ENCODE assay signal across 17 cellular contexts in genomic region chr15:78360426-78360825, GRCh38. TPM values are rescaled to one million over a fixed set of nuclear protein-coding genes. Genes with fewer than 3 reads are reported as not detected.
A peak's percentile ranks its signal among the peaks of the same experiment; 100 is the strongest.
DNase-seq lines count a peak whose midpoint lies in the region; ATAC-seq and TF ChIP-seq lines count a peak whose summit lies in the region.
"Had no signal": no experiment of that assay in that cellular context is flagged by ENCODE, and none has a peak within 500 bp of the region (broad histone marks: within the 10 kb centered on the region; RNA-seq: fewer than 3 reads in every experiment).

No MANE protein-coding gene starts in this region.

- no peaks in the 10 kb centered on the region for H3K36me3 Mint-ChIP-seq in naive thymus-derived CD4-positive, alpha-beta T cell
- H3K36me3 Mint-ChIP-seq in MCF 10A (ENCODE audit: insufficient read depth, unreplicated experiment) = no peaks in the 10 kb centered on the region
- H3K36me3 Mint-ChIP-seq: naive thymus-derived CD8-positive, alpha-beta T cell had no signal

- H3K4me3 ChIP-seq in fibroblast of mammary gland (ENCODE audit: control insufficient read depth, low read depth, low read length) = no peak overlapping the region
- H3K4me3 ChIP-seq in naive thymus-derived CD4-positive, alpha-beta T cell (ENCODE audit: low read length) = no peak overlapping the region
- H3K4me3 ChIP-seq: ascending aorta, upper lobe of right lung had no signal

- no peak overlapping the region for H3K4me3 Mint-ChIP-seq in naive thymus-derived CD4-positive, alpha-beta T cell
- H3K4me3 Mint-ChIP-seq in MCF 10A (ENCODE audit: unreplicated experiment) = no peak overlapping the region
- H3K4me3 Mint-ChIP-seq: activated CD4-positive, alpha-beta memory T cell treated with anti-CD3 and anti-CD28 coated beads, Interleukin-2, amount 10 ng/mL, durations not matched to agents 7 days and 5 days; activated T-helper 1 cell treated with anti-CD3 and anti-CD28 coated beads, Interleukin-12 subunit alpha, Interleukin-12 subunit beta, Interleukin-2, Interleukin-4 antibody, amounts not matched to agents 30 ng/mL and 10 ng/mL and 1 ng/mL, durations not matched to agents 14 hours and 24 hours and 36 hours; naive thymus-derived CD8-positive, alpha-beta T cell had no signal

- H3K27me3 ChIP-seq in naive thymus-derived CD4-positive, alpha-beta T cell (ENCODE audit: control insufficient read depth in 2 of 2, insufficient read depth in 2 of 2, low read length in 2 of 2) = no peaks in the 10 kb centered on the region
- H3K27me3 ChIP-seq: ascending aorta had no signal

- BruUV-seq in MCF 10A (replicated peaks; lab: Mats Ljungman, UMichigan) = no TSS peak

- no peaks in the 10 kb centered on the region for H3K36me3 ChIP-seq in naive thymus-derived CD4-positive, alpha-beta T cell (ENCODE audit: control insufficient read depth in 2 of 3, insufficient read depth in 3 of 3, low read length in 3 of 3)
- H3K36me3 ChIP-seq: ascending aorta, upper lobe of right lung had no signal

- no peak for TF ChIP-seq CTCF in fibroblast of mammary gland (conservative IDR thresholded peaks at IDR 0.05; ENCODE audit: control insufficient read depth, insufficient read depth, low read depth, low read length)
- no peak for TF ChIP-seq CTCF in MCF 10A (IDR thresholded peaks at IDR 0.05; ENCODE audit: unreplicated experiment)

- ATAC-seq in naive thymus-derived CD4-positive, alpha-beta T cell = no peak
- no peak for ATAC-seq in GM19463 (IDR thresholded peaks at IDR 0.05; ENCODE audit: unreplicated experiment)
- ATAC-seq: naive thymus-derived CD8-positive, alpha-beta T cell had no signal

- no peaks in the 10 kb centered on the region for H3K9me3 Mint-ChIP-seq in naive thymus-derived CD4-positive, alpha-beta T cell
- H3K9me3 Mint-ChIP-seq in MCF 10A (ENCODE audit: unreplicated experiment) = no peaks in the 10 kb centered on the region
- H3K9me3 Mint-ChIP-seq: activated CD4-positive, alpha-beta memory T cell treated with anti-CD3 and anti-CD28 coated beads, Interleukin-2, amount 10 ng/mL, durations not matched to agents 7 days and 5 days; activated T-helper 1 cell treated with anti-CD3 and anti-CD28 coated beads, Interleukin-12 subunit alpha, Interleukin-12 subunit beta, Interleukin-2, Interleukin-4 antibody, amounts not matched to agents 30 ng/mL and 10 ng/mL and 1 ng/mL, durations not matched to agents 14 hours and 24 hours and 36 hours; naive thymus-derived CD8-positive, alpha-beta T cell had no signal

- no peaks in the 10 kb centered on the region for H3K4me1 ChIP-seq in naive thymus-derived CD4-positive, alpha-beta T cell (ENCODE audit: control insufficient read depth in 2 of 2, insufficient read depth in 2 of 2, low read length in 2 of 2)
- H3K4me1 ChIP-seq: ascending aorta, upper lobe of right lung had no signal

- POLR2A ChIA-PET in naive thymus-derived CD4-positive, alpha-beta T cell (lab: Charles Lee) = no interaction called here
- POLR2A ChIA-PET in MCF 10A (lab: Yijun Ruan, JAX) = no interaction called here

- H3K4me1 Mint-ChIP-seq in naive thymus-derived CD4-positive, alpha-beta T cell = no peaks in the 10 kb centered on the region
- no peaks in the 10 kb centered on the region for H3K4me1 Mint-ChIP-seq in MCF 10A (ENCODE audit: insufficient read depth, unreplicated experiment)
- H3K4me1 Mint-ChIP-seq: activated CD4-positive, alpha-beta memory T cell treated with anti-CD3 and anti-CD28 coated beads, Interleukin-2, amount 10 ng/mL, durations not matched to agents 7 days and 5 days; naive thymus-derived CD8-positive, alpha-beta T cell had no signal

- no peak overlapping the region for H3K27ac ChIP-seq in naive thymus-derived CD4-positive, alpha-beta T cell (ENCODE audit: low read depth, low read length)
- H3K27ac ChIP-seq: ascending aorta, upper lobe of right lung had no signal

- H3K27me3 Mint-ChIP-seq in naive thymus-derived CD4-positive, alpha-beta T cell = peaks cover 0 to 25% (median 4%) of the 10 kb centered on the region in 5 donors
- no peaks in the 10 kb centered on the region for H3K27me3 Mint-ChIP-seq in MCF 10A (ENCODE audit: insufficient read depth, unreplicated experiment)

- peak; percentile 3 for DNase-seq in GM04503 (ENCODE audit: low read depth)
- peak; percentile 90 for DNase-seq in NCI-H2171 (lab: John Stamatoyannopoulos, UW)
- peak; percentile 3 for DNase-seq in fibroblast of mammary gland (ENCODE audit: low read depth)
- DNase-seq in myocyte (ENCODE audit: low read depth) = peak; percentile 9
- DNase-seq in naive thymus-derived CD4-positive, alpha-beta T cell = no peak
- DNase-seq in MCF 10A (ENCODE audit: unreplicated experiment) = no peak
- DNase-seq in NCI-H1105 (lab: John Stamatoyannopoulos, UW) = no peak
- DNase-seq: activated CD4-positive, alpha-beta memory T cell treated with anti-CD3 and anti-CD28 coated beads, Interleukin-2, amount 10 ng/mL, durations not matched to agents 7 days and 5 days; DND-41; naive thymus-derived CD8-positive, alpha-beta T cell; retina; stimulated activated CD4-positive, alpha-beta T cell treated with anti-CD3 and anti-CD28 coated beads, Interleukin-2, amount 100 ng/mL, for 48 hours; upper lobe of right lung had no signal

- H3K27ac Mint-ChIP-seq in naive thymus-derived CD4-positive, alpha-beta T cell = no peak overlapping the region
- H3K27ac Mint-ChIP-seq in MCF 10A (ENCODE audit: low read depth, unreplicated experiment) = no peak overlapping the region
- H3K27ac Mint-ChIP-seq: activated CD4-positive, alpha-beta memory T cell treated with anti-CD3 and anti-CD28 coated beads, Interleukin-2, amount 10 ng/mL, durations not matched to agents 7 days and 5 days; activated T-helper 1 cell treated with anti-CD3 and anti-CD28 coated beads, Interleukin-12 subunit alpha, Interleukin-12 subunit beta, Interleukin-2, Interleukin-4 antibody, amounts not matched to agents 30 ng/mL and 10 ng/mL and 1 ng/mL, durations not matched to agents 14 hours and 24 hours and 36 hours; naive thymus-derived CD8-positive, alpha-beta T cell had no signal

- CTCF ChIA-PET in naive thymus-derived CD4-positive, alpha-beta T cell (lab: Charles Lee) = interaction anchor here (1.0 kb wide), 1 partner anchor 79 kb away, joined by 3 read pairs; no protein-coding TSS in a partner anchor
- CTCF ChIA-PET in MCF 10A (lab: Yijun Ruan, JAX) = interaction anchor here (0.8 kb wide), 1 partner anchor 55 kb away, joined by 4 read pairs; no protein-coding TSS in a partner anchor

- intact Hi-C loops in naive thymus-derived CD4-positive, alpha-beta T cell (cut with micrococcal nuclease) = no loop called here
- intact Hi-C loops in MCF 10A (cut with micrococcal nuclease) = no loop called here

- H3K9me3 ChIP-seq in naive thymus-derived CD4-positive, alpha-beta T cell (ENCODE audit: control insufficient read depth in 2 of 3, low read length in 3 of 3) = no peaks in the 10 kb centered on the region
- H3K9me3 ChIP-seq: ascending aorta, upper lobe of right lung had no signal

RNA-seq across cellular contexts. Expression of gene CRABP1, which starts 20.3 kb away (rescaled TPM):
- total RNA-seq in myocyte (not detected in 2 replicates), MCF 10A (2022) (not detected in 2 replicates)
- polyA plus RNA-seq in myocyte (2012) = not detected
- total RNA-seq in naive thymus-derived CD4-positive, alpha-beta T cell = not detected
- polyA plus RNA-seq in naive thymus-derived CD4-positive, alpha-beta T cell = not detected
- total RNA-seq: activated CD4-positive, alpha-beta memory T cell treated with anti-CD3 and anti-CD28 coated beads, Interleukin-2, amount 10 ng/mL, durations not matched to agents 7 days and 5 days; activated T-helper 1 cell treated with anti-CD3 and anti-CD28 coated beads, Interleukin-12 subunit alpha, Interleukin-12 subunit beta, Interleukin-2, Interleukin-4 antibody, amounts not matched to agents 30 ng/mL and 10 ng/mL and 1 ng/mL, durations not matched to agents 14 hours and 24 hours and 36 hours; ascending aorta; kidney epithelial cell; naive thymus-derived CD8-positive, alpha-beta T cell; upper lobe of right lung had no signal
- polyA plus RNA-seq: naive thymus-derived CD8-positive, alpha-beta T cell had no signal

Comparison
In these comparisons a context has a peak if more than half of its experiments do, and no peak if none do; other contexts are left out.
1. DNase-seq: peak in GM04503 (single experiment), NCI-H2171 (single experiment), fibroblast of mammary gland (single experiment) and myocyte (single experiment); none in naive thymus-derived CD4-positive, alpha-beta T cell (0 of 9), MCF 10A (single experiment) and NCI-H1105 (single experiment).